In the genomic region with DNA sequence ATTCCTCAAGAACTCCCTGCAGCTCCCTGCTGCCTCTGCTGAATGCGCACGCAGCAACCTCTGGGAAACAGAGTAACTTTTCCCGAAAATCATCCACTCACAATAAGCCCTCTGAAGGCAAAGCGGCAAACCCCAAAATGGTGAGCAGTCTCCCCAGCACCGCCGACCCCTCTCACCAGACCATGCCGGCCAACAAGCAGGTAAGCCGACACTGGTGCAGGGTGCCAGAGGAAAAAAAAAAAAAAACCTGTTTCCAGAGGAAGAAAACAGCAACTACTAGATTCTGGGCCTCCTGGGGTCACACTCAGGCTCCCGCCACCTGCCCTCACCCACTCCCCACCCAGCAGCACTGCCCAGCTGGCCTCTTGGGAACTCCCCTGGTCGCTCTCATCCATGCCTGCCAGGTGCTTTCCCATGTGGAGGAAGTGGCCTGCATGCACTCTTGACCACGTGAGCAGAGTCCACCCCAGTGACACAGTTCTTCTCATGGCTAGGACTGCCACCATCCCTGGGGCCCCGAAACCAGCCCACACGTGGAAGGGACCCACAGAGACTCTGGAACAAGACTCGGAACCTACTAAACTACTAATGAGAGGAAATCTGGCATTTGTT, we compare ENCODE assay signal across 16 cellular contexts.
"Had no signal": no experiment of that assay in that cellular context is flagged by ENCODE, and none has a peak within 500 bp of the region (broad histone marks: within the 10 kb centered on the region; RNA-seq: fewer than 3 reads in every experiment).

No MANE protein-coding gene starts in this region.

- H3K4me3 Mint-ChIP-seq: activated naive CD8-positive, alpha-beta T cell; activated T-cell treated with anti-CD3 and anti-CD28 coated beads, Interleukin-2, amount 50 U/mL, for 4 hours; endodermal cell; immature natural killer cell; neural progenitor cell; stimulated activated naive B cell treated with anti-CD40 and anti-IgM and Interleukin-4, amounts not matched to agents 10 μg/mL and 1 μg/mL and 100 μg/mL, for 72 hours had no signal

- H3K36me3 Mint-ChIP-seq: stimulated activated naive B cell treated with anti-CD40 and anti-IgM and Interleukin-4, amounts not matched to agents 10 μg/mL and 1 μg/mL and 100 μg/mL, for 72 hours had no signal

- H3K4me1 Mint-ChIP-seq: endodermal cell had no signal

- H3K27ac Mint-ChIP-seq: activated naive CD8-positive, alpha-beta T cell; endodermal cell; neural progenitor cell had no signal

- H3K27me3 Mint-ChIP-seq: activated naive CD8-positive, alpha-beta T cell; stimulated activated naive B cell treated with anti-CD40 and anti-IgM and Interleukin-4, amounts not matched to agents 10 μg/mL and 1 μg/mL and 100 μg/mL, for 72 hours had no signal

- ATAC-seq: activated T-cell treated with anti-CD3 and anti-CD28 coated beads, Interleukin-2, amount 50 U/mL, for 4 hours; gastrocnemius medialis; heart left ventricle had no signal

- DNase-seq: activated CD4-positive, alpha-beta T cell treated with anti-CD3 and anti-CD28 coated beads, Interleukin-2, amount 50 U/mL, for 48 hours; activated CD4-positive, CD25-positive, alpha-beta regulatory T cell treated with anti-CD3 and anti-CD28 coated beads, Interleukin-2, amount 50 U/mL, for 72 hours; activated gamma-delta T cell; activated T-cell treated with anti-CD3 and anti-CD28 coated beads, Interleukin-2, amount 50 U/mL, for 4 hours; amniotic stem cell; dorsolateral prefrontal cortex; endodermal cell; gastrocnemius medialis; heart left ventricle; immature natural killer cell; stimulated activated naive B cell treated with anti-CD40 and anti-IgM and Interleukin-4, amounts not matched to agents 10 μg/mL and 1 μg/mL and 100 μg/mL, for 72 hours; substantia nigra; T-helper 9 cell; transverse colon had no signal

- H3K9me3 Mint-ChIP-seq: activated T-cell treated with anti-CD3 and anti-CD28 coated beads, Interleukin-2, amount 50 U/mL, for 4 hours; endodermal cell; immature natural killer cell; neural progenitor cell; stimulated activated naive B cell treated with anti-CD40 and anti-IgM and Interleukin-4, amounts not matched to agents 10 μg/mL and 1 μg/mL and 100 μg/mL, for 72 hours had no signal
